26 cellular contexts compared by ENCODE assay signal in the genomic region with DNA sequence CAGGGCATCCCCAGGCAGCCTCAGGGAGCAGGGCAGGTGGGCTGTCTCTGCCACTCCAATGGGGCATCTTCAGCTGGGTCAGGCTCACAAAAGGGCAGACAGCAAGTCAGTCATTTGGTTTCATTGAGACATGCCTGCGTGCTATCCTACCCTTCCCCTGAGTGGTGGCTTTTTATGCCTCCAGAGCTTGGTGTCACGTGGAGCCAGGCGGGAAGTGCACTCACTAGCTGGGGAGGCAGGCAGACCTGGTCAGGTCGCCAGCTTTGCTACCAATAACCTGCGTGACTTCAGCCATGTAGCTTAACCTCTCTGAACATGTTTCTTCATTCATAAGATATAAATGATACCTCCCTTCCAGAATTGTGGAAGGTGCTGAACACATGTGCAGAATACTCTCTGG.
"Had no signal": no experiment of that assay in that cellular context is flagged by ENCODE, and none has a peak within 500 bp of the region (broad histone marks: within the 10 kb centered on the region; RNA-seq: fewer than 3 reads in every experiment).

No MANE protein-coding gene starts in this region.

- H3K27ac ChIP-seq: coronary artery, esophagus muscularis mucosa, foreskin keratinocyte, gastroesophageal sphincter, heart left ventricle, hepatocyte, left lung, psoas muscle, skin epidermis, thoracic aorta, tibial nerve, upper lobe of right lung, uterus had no signal

- H3K36me3 ChIP-seq: esophagus muscularis mucosa, gastroesophageal sphincter, heart left ventricle, left lung, thoracic aorta, tibial nerve, upper lobe of right lung, uterus had no signal

- ATAC-seq: foreskin keratinocyte; gastroesophageal sphincter; heart left ventricle; left cardiac atrium; left lung; mucosa of descending colon; natural killer cell treated with Interleukin-12 subunit alpha and Interleukin-12 subunit beta and Interleukin-15 and Interleukin-18, amount 100 ng/mL, for 72 hours; psoas muscle; right cardiac atrium; stimulated activated naive B cell treated with anti-CD40 and anti-IgM and Interleukin-4, amounts not matched to agents 10 μg/mL and 1 μg/mL and 100 μg/mL, for 72 hours; upper lobe of right lung had no signal

- H3K4me1 ChIP-seq: foreskin keratinocyte, psoas muscle, uterus had no signal

- DNase-seq: dermis blood vessel endothelial cell; effector memory CD4-positive, alpha-beta T cell; foreskin keratinocyte; heart left ventricle; left cardiac atrium; left lung; mesenchymal stem cell; mucosa of descending colon; naive B cell; psoas muscle; right cardiac atrium; stimulated activated CD4-positive, alpha-beta T cell treated with anti-CD3 and anti-CD28 coated beads, Interleukin-15, amount 100 ng/mL, for 24 hours; stimulated activated CD4-positive, alpha-beta T cell treated with anti-CD3 and anti-CD28 coated beads, Interleukin-2, amount 100 ng/mL, for 48 hours; stimulated activated naive B cell treated with anti-CD40 and anti-IgM and Interleukin-4, amounts not matched to agents 10 μg/mL and 1 μg/mL and 100 μg/mL, for 72 hours; upper lobe of right lung; uterus had no signal

- H3K27me3 ChIP-seq: foreskin keratinocyte, hepatocyte, tibial nerve, upper lobe of right lung, uterus had no signal

- H2AFZ ChIP-seq: hepatocyte had no signal

- H3K4me2 ChIP-seq: hepatocyte had no signal

- FAIRE-seq: endothelial cell of umbilical vein, islet of Langerhans had no signal

- H3K4me3 ChIP-seq: coronary artery, esophagus muscularis mucosa, gastroesophageal sphincter, heart left ventricle, hepatocyte, left lung, mucosa of descending colon, psoas muscle, skin epidermis, thoracic aorta, tibial nerve, upper lobe of right lung, uterus had no signal

- H3K9me3 ChIP-seq: left lung, mucosa of descending colon, psoas muscle, thoracic aorta, upper lobe of right lung, uterus had no signal
